Comparison of ENCODE assay signal across 37 cellular contexts in the genomic region with DNA sequence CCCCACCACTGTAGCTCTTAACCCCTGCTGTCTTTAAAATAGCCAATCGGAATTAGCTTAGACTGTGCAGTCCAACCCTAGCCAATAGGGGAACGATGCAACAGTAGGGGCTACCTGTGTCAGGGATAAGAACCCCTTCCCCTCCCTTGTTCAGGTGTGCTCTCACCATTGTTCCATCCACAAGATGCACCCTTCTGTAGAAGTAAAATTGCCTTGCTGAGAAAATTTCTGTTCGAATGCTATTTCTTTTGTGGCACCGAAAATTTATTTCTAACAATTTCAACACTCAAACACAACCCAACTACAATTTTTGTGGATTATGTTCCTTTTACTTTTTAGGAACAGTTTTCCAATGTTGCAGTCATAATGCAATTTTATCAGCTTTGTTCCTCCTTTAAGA.
"Had no signal": no experiment of that assay in that cellular context is flagged by ENCODE, and none has a peak within 500 bp of the region (broad histone marks: within the 10 kb centered on the region; RNA-seq: fewer than 3 reads in every experiment).

No MANE protein-coding gene starts in this region.

- H3K4me3 ChIP-seq: coronary artery, dorsolateral prefrontal cortex, heart left ventricle, ovary, prostate gland, smooth muscle cell, stomach, thyroid gland, upper lobe of left lung, vagina had no signal

- ATAC-seq: activated CD4-positive, CD25-positive, alpha-beta regulatory T cell treated with anti-CD3 and anti-CD28 coated beads, Interleukin-2, amount 50 U/mL, for 24 hours; activated T-helper 17 cell treated with anti-CD3 and anti-CD28 coated beads, Interleukin-2, amount 50 U/mL, for 72 hours; esophagus mucosa; heart left ventricle; left colon; stimulated activated naive B cell treated with anti-CD40 and anti-IgM and Interleukin-4, amounts not matched to agents 10 μg/mL and 1 μg/mL and 100 μg/mL, for 72 hours had no signal

- H3K4me2 ChIP-seq: smooth muscle cell had no signal

- DNase-seq: activated CD4-positive, alpha-beta memory T cell treated with anti-CD3 and anti-CD28 coated beads, Interleukin-2, amount 10 ng/mL, durations not matched to agents 7 days and 5 days; activated CD4-positive, alpha-beta T cell treated with anti-CD3 and anti-CD28 coated beads, Interleukin-2, amount 10 ng/mL, durations not matched to agents 24 days and 14 days; activated CD8-positive, alpha-beta memory T cell treated with anti-CD3 and anti-CD28 coated beads, Interleukin-2, amount 50 U/mL, for 48 hours; activated gamma-delta T cell treated with Interleukin-2 at 50 U/mL for 16 hours; activated naive CD4-positive, alpha-beta T cell treated with anti-CD3 and anti-CD28 coated beads, Interleukin-2, amount 50 U/mL, for 16 hours; activated T-cell treated with anti-CD3 and anti-CD28 coated beads, Interleukin-2, amount 50 U/mL, for 24 hours; amniotic stem cell; brain microvascular endothelial cell; dorsolateral prefrontal cortex; effector memory CD4-positive, alpha-beta T cell; foreskin fibroblast; heart left ventricle; hypothalamus; immature natural killer cell; kidney; left colon; mammary epithelial cell; naive B cell; nephron progenitor cell; ovary; retina; stimulated activated CD4-positive, alpha-beta T cell treated with anti-CD3 and anti-CD28 coated beads, Interleukin-1b, Interleukin-23, amount 100 ng/mL, for 48 hours; stimulated activated CD4-positive, alpha-beta T cell treated with anti-CD3 and anti-CD28 coated beads, Interleukin-4, amount 100 ng/mL, for 4 hours; stimulated activated naive B cell treated with anti-CD40 and anti-IgM and Interleukin-4, amounts not matched to agents 10 μg/mL and 1 μg/mL and 100 μg/mL, for 72 hours; stomach; T-helper 9 cell; thyroid gland; upper lobe of left lung; WERI-Rb-1 had no signal

- H3K27me3 Mint-ChIP-seq: activated CD4-positive, alpha-beta memory T cell treated with anti-CD3 and anti-CD28 coated beads, Interleukin-2, amount 10 ng/mL, durations not matched to agents 7 days and 5 days; activated CD4-positive, alpha-beta T cell treated with anti-CD3 and anti-CD28 coated beads, Interleukin-2, amount 10 ng/mL, durations not matched to agents 24 days and 14 days; activated T-cell treated with anti-CD3 and anti-CD28 coated beads, Interleukin-2, amount 50 U/mL, for 24 hours; activated T-helper 17 cell treated with anti-CD3 and anti-CD28 coated beads, Interleukin-2, amount 50 U/mL, for 72 hours; naive B cell; stimulated activated naive B cell treated with anti-CD40 and anti-IgM and Interleukin-4, amounts not matched to agents 10 μg/mL and 1 μg/mL and 100 μg/mL, for 72 hours had no signal

- H3K4me3 Mint-ChIP-seq: activated CD4-positive, alpha-beta memory T cell treated with anti-CD3 and anti-CD28 coated beads, Interleukin-2, amount 10 ng/mL, durations not matched to agents 7 days and 5 days; activated CD4-positive, alpha-beta T cell treated with anti-CD3 and anti-CD28 coated beads, Interleukin-2, amount 10 ng/mL, durations not matched to agents 24 days and 14 days; activated T-cell treated with anti-CD3 and anti-CD28 coated beads, Interleukin-2, amount 50 U/mL, for 24 hours; activated T-helper 17 cell treated with anti-CD3 and anti-CD28 coated beads, Interleukin-2, amount 50 U/mL, for 72 hours; immature natural killer cell; mesothelial cell of epicardium; nephron progenitor cell; stimulated activated naive B cell treated with anti-CD40 and anti-IgM and Interleukin-4, amounts not matched to agents 10 μg/mL and 1 μg/mL and 100 μg/mL, for 72 hours had no signal

- H3K27ac Mint-ChIP-seq: activated CD4-positive, alpha-beta memory T cell treated with anti-CD3 and anti-CD28 coated beads, Interleukin-2, amount 10 ng/mL, durations not matched to agents 7 days and 5 days; activated CD4-positive, alpha-beta T cell treated with anti-CD3 and anti-CD28 coated beads, Interleukin-2, amount 10 ng/mL, durations not matched to agents 24 days and 14 days; activated T-cell treated with anti-CD3 and anti-CD28 coated beads, Interleukin-2, amount 50 U/mL, for 24 hours; activated T-helper 17 cell treated with anti-CD3 and anti-CD28 coated beads, Interleukin-2, amount 50 U/mL, for 72 hours; immature natural killer cell; mesothelial cell of epicardium; nephron progenitor cell; stimulated activated naive B cell treated with anti-CD40 and anti-IgM and Interleukin-4, amounts not matched to agents 10 μg/mL and 1 μg/mL and 100 μg/mL, for 72 hours had no signal

- H3K27ac ChIP-seq: brain microvascular endothelial cell, coronary artery, dorsolateral prefrontal cortex, heart left ventricle, ovary, prostate gland, stomach, thyroid gland, upper lobe of left lung, vagina, WERI-Rb-1 had no signal

- H3K27me3 ChIP-seq: brain microvascular endothelial cell, dorsolateral prefrontal cortex, heart left ventricle, ovary, stomach, thyroid gland, upper lobe of left lung, vagina had no signal

- H3K4me1 ChIP-seq: prostate gland had no signal
